10 cellular contexts compared by ENCODE assay signal in the genomic region with DNA sequence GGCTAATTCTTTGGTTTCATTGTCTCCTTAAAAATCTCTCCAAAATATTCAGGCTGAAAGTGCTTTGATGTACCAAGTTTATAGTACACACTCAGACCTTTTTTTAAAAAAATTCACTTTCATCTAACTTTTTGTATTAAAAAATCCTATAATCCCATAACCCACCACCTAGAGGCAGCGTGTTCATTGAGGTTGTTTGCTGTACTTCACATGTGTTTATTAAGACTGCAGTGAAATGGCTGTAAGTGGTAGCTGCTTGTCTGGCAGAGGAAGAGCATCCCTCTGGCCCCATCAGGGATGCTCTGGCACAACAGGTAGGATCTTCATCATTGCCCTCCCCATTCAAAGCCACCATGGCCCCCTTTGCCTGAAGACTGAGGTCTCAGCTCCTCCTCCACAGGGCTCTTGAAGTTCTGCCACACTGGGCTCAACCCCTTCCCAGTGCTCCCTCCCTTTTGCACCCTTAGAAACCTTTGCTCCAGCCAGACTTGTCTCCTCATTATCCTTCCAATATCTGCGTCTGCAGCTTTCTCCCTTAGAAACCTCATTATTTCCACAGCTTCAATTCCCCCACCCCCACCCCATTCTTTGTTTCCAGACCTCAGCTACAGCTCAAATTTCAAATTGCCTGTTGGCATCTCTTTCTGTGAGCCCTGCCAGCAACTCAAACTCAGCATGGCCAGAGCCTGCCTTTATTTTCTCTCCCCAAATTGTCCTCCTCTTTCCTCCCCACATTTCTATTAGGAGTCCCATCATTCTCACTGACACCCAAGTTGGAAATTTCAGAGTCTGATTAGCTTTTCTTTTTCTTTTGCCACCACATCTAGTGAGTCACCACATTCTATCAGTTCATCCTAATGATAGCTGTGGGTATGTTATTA.
DNase-seq lines count a peak whose midpoint lies in the region; ATAC-seq and TF ChIP-seq lines count a peak whose summit lies in the region.
"Had no signal": no experiment of that assay in that cellular context is flagged by ENCODE, and none has a peak within 500 bp of the region (broad histone marks: within the 10 kb centered on the region; RNA-seq: fewer than 3 reads in every experiment).

No MANE protein-coding gene starts in this region.

- no peaks in the 10 kb centered on the region for H3K27me3 Mint-ChIP-seq in MCF 10A (ENCODE audit: insufficient read depth, unreplicated experiment)

- no TSS peak for BruUV-seq in MCF 10A (replicated peaks; lab: Mats Ljungman, UMichigan)

- WGBS in mesodermal cell (ENCODE audit: insufficient coverage in 2 of 2), 2 experiments, result 14% methylated on average over 1 of the region's 2 CpGs; no CpG with 5 or more reads in 1 of the 2 experiments

- H3K9me3 ChIP-seq in mesodermal cell (ENCODE audit: control insufficient read depth, low read length), result no peaks in the 10 kb centered on the region

- CTCF ChIA-PET in MCF 10A (lab: Yijun Ruan, JAX), result interaction anchor here (0.5 to 1.4 kb wide), 5 partner anchors 8 to 1242 kb away, joined by 3 to 6 read pairs (median 4); no protein-coding TSS in a partner anchor

- H3K9me3 Mint-ChIP-seq in MCF 10A (ENCODE audit: unreplicated experiment), result no peaks in the 10 kb centered on the region

- ATAC-seq in HG03565 (IDR thresholded peaks at IDR 0.05; ENCODE audit: unreplicated experiment), result no peak

- no peak for TF ChIP-seq CTCF in MCF 10A (IDR thresholded peaks at IDR 0.05; ENCODE audit: unreplicated experiment)

- peaks cover 42% of the 10 kb centered on the region for H3K4me1 Mint-ChIP-seq in MCF 10A (ENCODE audit: insufficient read depth, unreplicated experiment)

- intact Hi-C loops in MCF 10A (cut with micrococcal nuclease), result no loop called here

- H3K4me1 ChIP-seq in mesodermal cell (ENCODE audit: control insufficient read depth, insufficient read depth, low read length, poor library complexity, severe bottlenecking), result peaks cover 18% of the 10 kb centered on the region

- no peaks in the 10 kb centered on the region for H3K36me3 ChIP-seq in mesodermal cell (ENCODE audit: control insufficient read depth, insufficient read depth, low read length)

- POLR2A ChIA-PET in MCF 10A (lab: Yijun Ruan, JAX), result interaction anchor here (0.5 to 0.8 kb wide), 3 partner anchors 56 to 267 kb away, joined by 3 to 4 read pairs (median 3); no protein-coding TSS in a partner anchor

- H3K36me3 Mint-ChIP-seq in MCF 10A (ENCODE audit: insufficient read depth, unreplicated experiment), result peaks cover 5% of the 10 kb centered on the region

- peak; percentile 43 for DNase-seq in AG08395 (ENCODE audit: low spot score)
- DNase-seq in NCI-H1105 (lab: John Stamatoyannopoulos, UW), result peak; percentile 89
- DNase-seq in MCF 10A (ENCODE audit: unreplicated experiment), result peak; percentile 55
- DNase-seq in central memory CD4-positive, alpha-beta T cell, result no peak
- DNase-seq in mesenteric fat pad (ENCODE audit: low spot score), result no peak
- DNase-seq in SHP77 treated with DMSO at 0.1 percent for 48 hours (lab: John Stamatoyannopoulos, UW), result no peak
- DNase-seq: activated naive CD4-positive, alpha-beta T cell treated with anti-CD3 and anti-CD28 coated beads, Interleukin-2, amount 50 U/mL, for 16 hours; stimulated activated CD4-positive, alpha-beta T cell treated with anti-CD3 and anti-CD28 coated beads, Interleukin-1b, Interleukin-23, amount 100 ng/mL, for 48 hours had no signal

- no peak overlapping the region for H3K4me3 ChIP-seq in mesodermal cell (ENCODE audit: extremely low read depth, insufficient read depth, low read length, poor library complexity, severe bottlenecking)

- H3K27ac Mint-ChIP-seq in MCF 10A (ENCODE audit: low read depth, unreplicated experiment), result peak overlapping the region; percentile 79

- peak overlapping the region; percentile 4 for H3K4me3 Mint-ChIP-seq in MCF 10A (ENCODE audit: unreplicated experiment)

- peak overlapping the region; percentile 30 for H3K27ac ChIP-seq in mesodermal cell (ENCODE audit: low read depth, low read length, severe bottlenecking)

Comparison
In these comparisons a context has a peak if more than half of its experiments do, and no peak if none do; other contexts are left out.
1. DNase-seq: peak in AG08395 (single experiment), NCI-H1105 (single experiment) and MCF 10A (single experiment); none in central memory CD4-positive, alpha-beta T cell (single experiment), mesenteric fat pad (single experiment) and SHP77 treated with DMSO at 0.1 percent for 48 hours (single experiment).